In the genomic region with DNA sequence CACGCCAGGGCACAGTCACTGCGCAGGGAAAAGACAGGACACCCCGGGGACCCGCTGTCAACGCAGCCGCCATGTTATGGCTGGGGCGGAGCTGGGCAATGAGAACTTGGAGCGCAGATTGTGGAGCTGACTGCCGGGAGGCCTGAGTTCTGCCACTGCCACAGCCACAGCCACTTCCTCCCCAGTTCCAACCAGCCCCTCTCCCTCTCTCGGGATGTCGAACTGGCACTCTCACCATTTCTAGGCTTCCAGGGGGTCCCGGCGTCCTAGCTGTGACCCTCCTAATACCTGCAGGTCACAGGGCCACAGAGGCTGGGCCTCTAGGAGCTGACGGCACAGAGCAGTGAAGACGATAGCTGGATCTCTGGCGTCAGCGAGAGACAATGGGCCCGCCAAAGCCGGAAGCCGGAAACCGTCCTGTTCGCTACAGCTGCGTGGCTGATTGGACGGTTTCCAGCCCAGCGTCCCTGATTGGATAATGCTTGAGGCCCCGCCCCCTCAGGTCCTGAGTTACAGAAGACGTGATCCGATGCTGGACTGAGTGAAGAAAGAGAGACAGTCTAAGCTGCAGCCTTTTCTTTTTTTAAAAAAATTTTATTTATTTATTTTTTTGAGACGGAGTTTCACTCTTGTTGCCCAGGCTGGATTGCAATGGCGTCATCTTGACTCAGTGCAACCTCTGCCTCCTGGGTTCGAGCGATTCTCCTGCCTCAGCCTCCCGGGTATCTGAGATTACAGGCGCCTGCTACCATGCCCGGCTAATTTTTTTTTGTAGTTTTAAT, we compare ENCODE assay signal across 8 cellular contexts. TPM values are rescaled to one million over a fixed set of nuclear protein-coding genes. Genes with fewer than 3 reads are reported as not detected.
DNase-seq lines count a peak whose midpoint lies in the region; ATAC-seq and TF ChIP-seq lines count a peak whose summit lies in the region.

A gene (minus strand): TSS at position 385 of the 782 bp plus-strand sequence. CDS start 147 bp downstream, at position 238.

- WGBS in heart right ventricle, 2 donors = 0 to 1% methylated on average over 35 of the region's 35 CpGs

- H3K36me3 ChIP-seq in HAP-1 (replicated peaks) (no peaks in the 10 kb centered on the region), heart right ventricle (peaks cover 0 to 29% (median 0%) of the 10 kb centered on the region in 9 donors)

- peak; percentile 98 to 99 (median 98) for ATAC-seq in heart right ventricle

- H3K36me3 Mint-ChIP-seq in type B pancreatic cell = peaks cover 24% of the 10 kb centered on the region

- DNase-seq in G401 (ENCODE audit: low spot score) = peak; percentile 98
- DNase-seq in HAP-1 (ENCODE audit: low spot score in 2 of 2) = peak; percentile 84 to 97
- DNase-seq in NCI-H1092 (lab: John Stamatoyannopoulos, UW) = peak; percentile 95
- peak; percentile 92 to 98 (median 96) for DNase-seq in T-helper 1 cell
- peak; percentile 91 for DNase-seq in amniotic stem cell (lab: John Stamatoyannopoulos, UW)
- peak; percentile 98 to 100 for DNase-seq in heart right ventricle
- DNase-seq in posterior cingulate gyrus = peak; percentile 94 to 99 (median 98)
- peak; percentile 83 for DNase-seq in type B pancreatic cell (ENCODE audit: extremely low spot score, unreplicated experiment)

- H3K27me3 ChIP-seq in HAP-1 (ENCODE audit: low read depth) (no peaks in the 10 kb centered on the region), heart right ventricle (no peaks in the 10 kb centered on the region)

- H3K4me1 Mint-ChIP-seq in type B pancreatic cell (ENCODE audit: unreplicated experiment) = no peaks in the 10 kb centered on the region

- peaks cover 11% of the 10 kb centered on the region for H3K9me3 Mint-ChIP-seq in type B pancreatic cell

- TF ChIP-seq CTCF in heart right ventricle (IDR thresholded peaks at IDR 0.05) = no peak
- TF ChIP-seq CTCF in type B pancreatic cell (conservative IDR thresholded peaks at IDR 0.05) = no peak

- H3K4me3 ChIP-seq in HAP-1 = peak within 1 kb of the TSS; percentile 70
- peak within 1 kb of the TSS; percentile 59 to 98 (median 73) for H3K4me3 ChIP-seq in heart right ventricle

- peak within 1 kb of the TSS; percentile 96 for H3K4me3 Mint-ChIP-seq in type B pancreatic cell

- peak within 1 kb of the TSS; percentile 86 to 99 (median 96) for H3K27ac ChIP-seq in heart right ventricle

- H3K4me1 ChIP-seq in HAP-1 (no peaks in the 10 kb centered on the region), heart right ventricle (peaks cover 0 to 42% (median 27%) of the 10 kb centered on the region in 9 donors)

- intact Hi-C loops in heart right ventricle (cut with DNase I) = loop anchor here in 4 of 10 donors (2.0 to 10.0 kb wide), 7 partner anchors 41 to 157 kb away; a partner anchor contains a TSS
- intact Hi-C loops in posterior cingulate gyrus (cut with DNase I) = loop anchor here (5.0 kb wide), 1 partner anchor 46 kb away; a partner anchor contains a TSS

- in situ Hi-C loops in G401 (cut with HindIII; ENCODE audit: low sequenced_read_pairs) (no loop called here), HAP-1 (cut with MboI; ENCODE audit: low sequenced_read_pairs) (no loop called here)

- H3K27me3 Mint-ChIP-seq in type B pancreatic cell = no peaks in the 10 kb centered on the region

- H3K9me3 ChIP-seq in HAP-1 = peaks cover 6% of the 10 kb centered on the region; the same call in 1 of the 2 replicates
- H3K9me3 ChIP-seq in heart right ventricle = peaks cover 0 to 75% (median 0%) of the 10 kb centered on the region in 11 donors

- H3K27ac Mint-ChIP-seq in type B pancreatic cell = peak within 1 kb of the TSS; percentile 97

RNA-seq across cellular contexts. Expression of the gene that starts here (rescaled TPM):
- not detected in 2 replicates for total RNA-seq in G401 (2014; rRNA removed; shearing (Covaris generic))
- total RNA-seq in heart right ventricle (10 to 100 TPM; 11.1 to 17.0 (median 13.4) TPM), type B pancreatic cell (ENCODE audit: low replicate concordance) (11.8 and 15.5 TPM in 2 replicates)
- 1 to 10 TPM; 3.3 to 8.6 TPM for polyA plus RNA-seq in heart right ventricle

Comparison
In these comparisons a context has a peak if more than half of its experiments do, and no peak if none do; other contexts are left out.
1. Peak in every context shown above with its lines: DNase-seq, ATAC-seq, H3K4me3 ChIP-seq and H3K27ac ChIP-seq.
2. RNA of the gene that starts here (total RNA-seq): 11.1 to 17.0 TPM in heart right ventricle and 11.8 to 15.5 TPM in type B pancreatic cell; not detected in G401; every median in the first group is over 10 times any median in the second.
3. Peak in DNase-seq in G401; RNA of the gene not detected or under 1 TPM.